Comparison of ENCODE assay signal across 8 cellular contexts in genomic region chr20:33811763-33812672, GRCh38. TPM values are rescaled to one million over a fixed set of nuclear protein-coding genes. Genes with fewer than 3 reads are reported as not detected.
A peak's percentile ranks its signal among the peaks of the same experiment; 100 is the strongest.
DNase-seq lines count a peak whose midpoint lies in the region; ATAC-seq and TF ChIP-seq lines count a peak whose summit lies in the region.

No MANE protein-coding gene starts in this region.

- H3K9ac ChIP-seq in muscle layer of colon (ENCODE audit: low read length) (peak overlapping the region; percentile 100), subcutaneous abdominal adipose tissue (ENCODE audit: low read length in 5 of 5) (peak overlapping the region; percentile 100)

- peak; percentile 2 for ATAC-seq in GM19035 (IDR thresholded peaks at IDR 0.05; ENCODE audit: unreplicated experiment)

- H3K4me1 ChIP-seq in A673 (ENCODE audit: insufficient read depth, low read length, poor library complexity, severe bottlenecking) (peaks cover 8% of the 10 kb centered on the region), muscle layer of colon (ENCODE audit: insufficient read depth, low read length) (peaks cover 47% of the 10 kb centered on the region), subcutaneous abdominal adipose tissue (ENCODE audit: control insufficient read depth in 5 of 5, insufficient read depth in 5 of 5, low read length in 5 of 5) (peaks cover 3 to 47% (median 38%) of the 10 kb centered on the region in 5 donors)

- no peaks in the 10 kb centered on the region for H3K27me3 ChIP-seq in A673 (replicated peaks; ENCODE audit: insufficient read depth, low read depth, low read length, poor library complexity)
- H3K27me3 ChIP-seq in MG63, result no peaks in the 10 kb centered on the region
- no peaks in the 10 kb centered on the region for H3K27me3 ChIP-seq in muscle layer of colon (ENCODE audit: control insufficient read depth in 1 of 2, insufficient read depth in 2 of 2, low read length in 2 of 2)
- no peaks in the 10 kb centered on the region for H3K27me3 ChIP-seq in subcutaneous abdominal adipose tissue (ENCODE audit: control insufficient read depth in 5 of 5, insufficient read depth in 4 of 5, low read length in 5 of 5)

- DNase-seq in A673 (ENCODE audit: low spot score) (peak; percentile 22), MG63 (peak; percentile 73), epithelial cell of proximal tubule (ENCODE audit: low read depth) (peak; percentile 74), NCI-H510A treated with DMSO at 0.1 percent for 48 hours (lab: John Stamatoyannopoulos, UW) (no peak)
- peak; percentile 46 to 63 for DNase-seq in activated CD4-positive, alpha-beta T cell treated with anti-CD3 and anti-CD28 coated beads, Interleukin-2, amount 50 U/mL, for 48 hours

- TF ChIP-seq CTCF in A673 (conservative IDR thresholded peaks at IDR 0.05; ENCODE audit: low read depth, low read length), result no peak
- no peak for TF ChIP-seq CTCF in epithelial cell of proximal tubule (conservative IDR thresholded peaks at IDR 0.05; ENCODE audit: low read depth, low read length)

- no peaks in the 10 kb centered on the region for H3K36me3 ChIP-seq in A673 (ENCODE audit: insufficient read depth, low read length, poor library complexity, severe bottlenecking)
- peaks cover 8% of the 10 kb centered on the region for H3K36me3 ChIP-seq in MG63
- H3K36me3 ChIP-seq in muscle layer of colon (ENCODE audit: insufficient read depth, low read length), result no peaks in the 10 kb centered on the region
- peaks cover 0 to 5% (median 0%) of the 10 kb centered on the region in 5 donors for H3K36me3 ChIP-seq in subcutaneous abdominal adipose tissue (ENCODE audit: control insufficient read depth in 5 of 5, insufficient read depth in 5 of 5, low read length in 5 of 5)

- H3K9me3 ChIP-seq in A673 (ENCODE audit: low read depth, low read length, poor library complexity, severe bottlenecking) (no peaks in the 10 kb centered on the region), MG63 (no peaks in the 10 kb centered on the region), muscle layer of colon (ENCODE audit: low read length) (no peaks in the 10 kb centered on the region), subcutaneous abdominal adipose tissue (ENCODE audit: control insufficient read depth in 5 of 5, low read length in 5 of 5) (no peaks in the 10 kb centered on the region)

- no TSS peak for BruUV-seq in A673 (replicated peaks; lab: Mats Ljungman, UMichigan)

- intact Hi-C loops in A673 (cut with micrococcal nuclease; ENCODE audit: unreplicated experiment), result no loop called here

- CTCF ChIA-PET in A673 (lab: Charles Lee), result interaction anchor here (0.6 to 1.8 kb wide), 2 partner anchors 20 to 304 kb away, joined by 3 to 8 read pairs; no protein-coding TSS in a partner anchor

- H3K4me3 ChIP-seq in A673 (ENCODE audit: low read depth, low read length, poor library complexity, severe bottlenecking) (peak overlapping the region; percentile 91), MG63 (peak overlapping the region; percentile 85), epithelial cell of proximal tubule (ENCODE audit: low read depth, low read length) (peak overlapping the region; percentile 87), muscle layer of colon (ENCODE audit: low read depth in 1 of 2, low read length in 2 of 2) (peak overlapping the region; percentile 92 to 100), subcutaneous abdominal adipose tissue (ENCODE audit: low read depth in 1 of 5, low read length in 5 of 5) (peak overlapping the region; percentile 84 to 100 (median 94))

- POLR2A ChIA-PET in A673 (lab: Charles Lee; ENCODE audit: low non-redundant PET), result interaction anchor here (0.6 to 1.0 kb wide), 2 partner anchors 33 to 300 kb away, joined by 4 to 6 read pairs; partner anchors contain the start of gene EIF2S2

- H3K27ac ChIP-seq in A673 (ENCODE audit: low read depth, low read length, poor library complexity, severe bottlenecking) (peak overlapping the region; percentile 89), muscle layer of colon (ENCODE audit: low read depth, low read length) (peak overlapping the region; percentile 97), subcutaneous abdominal adipose tissue (ENCODE audit: low read depth, low read length) (peak overlapping the region; percentile 100)

RNA-seq across cellular contexts. Expression of gene CHMP4B, which starts 0.9 kb away (rescaled TPM):
- total RNA-seq in A673 (2021) (68.5 and 68.9 TPM in 2 replicates), epithelial cell of proximal tubule (41.3 and 59.0 TPM in 2 replicates)
- 73.9 and 82.3 TPM in 2 replicates for total RNA-seq in MG63 (2014; rRNA removed; shearing (Covaris generic); ENCODE audit: low replicate concordance)
